8 cellular contexts compared by ENCODE assay signal in genomic region chr2:85728883-85729824, GRCh38. TPM values are rescaled to one million over a fixed set of nuclear protein-coding genes. Genes with fewer than 3 reads are reported as not detected.
A peak's percentile ranks its signal among the peaks of the same experiment; 100 is the strongest.
DNase-seq lines count a peak whose midpoint lies in the region; ATAC-seq and TF ChIP-seq lines count a peak whose summit lies in the region.

No MANE protein-coding gene starts in this region.

- no peak overlapping the region for H3K4me2 ChIP-seq in IMR-90 (ENCODE audit: low read depth, low read length)

- TF ChIP-seq CTCF in IMR-90 (conservative IDR thresholded peaks at IDR 0.05; ENCODE audit: low read depth, low read length) (peak; percentile 99), Peyer's patch (IDR thresholded peaks at IDR 0.05) (peak; percentile 71 to 94 (median 80)), nephron progenitor cell (IDR thresholded peaks at IDR 0.05) (peak; percentile 97)

- peak overlapping the region; percentile 56 for H2BK120ac ChIP-seq in IMR-90 (ENCODE audit: low read depth, low read length)

- no peak overlapping the region for H3K14ac ChIP-seq in IMR-90 (replicated peaks; ENCODE audit: low read depth, low read length)

- no peaks in the 10 kb centered on the region for H3K36me3 Mint-ChIP-seq in activated T-cell treated with anti-CD3 and anti-CD28 coated beads, Interleukin-2, amount 50 U/mL, for 72 hours (ENCODE audit: insufficient read depth in 2 of 2)
- H3K36me3 Mint-ChIP-seq in nephron progenitor cell (ENCODE audit: low read depth): no peaks in the 10 kb centered on the region

- no peaks in the 10 kb centered on the region for H3K9me3 ChIP-seq in IMR-90 (ENCODE audit: control insufficient read depth, insufficient read depth, low read length)
- H3K9me3 ChIP-seq in Peyer's patch: no peaks in the 10 kb centered on the region

- BruUV-seq in IMR-90 (replicated peaks; lab: Mats Ljungman, UMichigan): no TSS peak

- TF ChIP-seq RAD21 in IMR-90 (IDR thresholded peaks at IDR 0.05; ENCODE audit: low read length): peak; percentile 100

- no peaks in the 10 kb centered on the region for H4K20me1 ChIP-seq in IMR-90 (ENCODE audit: insufficient read depth, low read length)

- peak overlapping the region; percentile 49; the same call in 1 of the 2 replicates for H2AK5ac ChIP-seq in IMR-90 (ENCODE audit: low read depth, low read length)

- peak overlapping the region; percentile 10; the same call in 1 of the 3 replicates for H2BK15ac ChIP-seq in IMR-90 (ENCODE audit: low read depth, low read length)

- no peaks in the 10 kb centered on the region for H3K9me3 Mint-ChIP-seq in activated T-cell treated with anti-CD3 and anti-CD28 coated beads, Interleukin-2, amount 50 U/mL, for 72 hours
- no peaks in the 10 kb centered on the region for H3K9me3 Mint-ChIP-seq in nephron progenitor cell

- no peak overlapping the region for H3K27ac Mint-ChIP-seq in activated T-cell treated with anti-CD3 and anti-CD28 coated beads, Interleukin-2, amount 50 U/mL, for 72 hours
- H3K27ac Mint-ChIP-seq in nephron progenitor cell: no peak overlapping the region

- H3K4me3 Mint-ChIP-seq in activated T-cell treated with anti-CD3 and anti-CD28 coated beads, Interleukin-2, amount 50 U/mL, for 72 hours: no peak overlapping the region
- no peak overlapping the region for H3K4me3 Mint-ChIP-seq in nephron progenitor cell

- WGBS in IMR-90 (ENCODE audit: extremely low coverage in 2 of 2, insufficient read length in 1 of 2), 2 experiments: 42% methylated on average over 20 of the region's 26 CpGs; no CpG with 5 or more reads in 1 of the 2 experiments

- H2BK5ac ChIP-seq in IMR-90 (ENCODE audit: low read depth, low read length, poor library complexity, severe bottlenecking): no peak overlapping the region

- no peak overlapping the region for H4K5ac ChIP-seq in IMR-90 (ENCODE audit: low read depth, low read length)

- no peak overlapping the region for H4K91ac ChIP-seq in IMR-90 (ENCODE audit: insufficient read depth, low read depth, low read length)

- H3K4me1 Mint-ChIP-seq in activated T-cell treated with anti-CD3 and anti-CD28 coated beads, Interleukin-2, amount 50 U/mL, for 72 hours (ENCODE audit: low read depth): no peaks in the 10 kb centered on the region
- peaks cover 28% of the 10 kb centered on the region for H3K4me1 Mint-ChIP-seq in nephron progenitor cell

- H3K9ac ChIP-seq in IMR-90 (ENCODE audit: low read depth, low read length): no peak overlapping the region

- no peak overlapping the region for H3K18ac ChIP-seq in IMR-90 (ENCODE audit: low read depth, low read length)

- H3K36me3 ChIP-seq in IMR-90 (ENCODE audit: control insufficient read depth, insufficient read depth, low read length) (no peaks in the 10 kb centered on the region), Peyer's patch (no peaks in the 10 kb centered on the region)

- H4K8ac ChIP-seq in IMR-90 (ENCODE audit: low read depth in 2 of 2, low read length in 2 of 2): peak overlapping the region in 1 of 2 experiments; percentile 22; a peak in 1 of 4 replicates

- CTCF ChIA-PET in IMR-90 (lab: Yijun Ruan, JAX): interaction anchor here (0.7 to 2.3 kb wide), 19 partner anchors 11 to 98 kb away, joined by 3 to 33 read pairs (median 4); no protein-coding TSS in a partner anchor

- H3K27ac ChIP-seq in IMR-90 (ENCODE audit: insufficient read depth, low read length): no peak overlapping the region
- peak overlapping the region in 1 of 4 donors; percentile 14 for H3K27ac ChIP-seq in Peyer's patch

- intact Hi-C loops in IMR-90 (cut with micrococcal nuclease): loop anchor here (1.0 kb wide), 4 partner anchors 43 to 351 kb away; no protein-coding TSS in a partner anchor

- H3K23ac ChIP-seq in IMR-90 (ENCODE audit: low read depth, low read length): no peak overlapping the region; the same call in 1 of the 2 replicates

- peak overlapping the region; percentile 76 for H2BK20ac ChIP-seq in IMR-90 (ENCODE audit: low read depth, low read length)

- peaks cover 5% of the 10 kb centered on the region for H3K4me1 ChIP-seq in IMR-90 (ENCODE audit: control insufficient read depth, insufficient read depth, low read length)
- peaks cover 0 to 6% (median 3%) of the 10 kb centered on the region in 4 donors for H3K4me1 ChIP-seq in Peyer's patch

- H3K4me3 ChIP-seq in IMR-90 (ENCODE audit: insufficient read depth, low read depth, low read length) (no peak overlapping the region), Peyer's patch (no peak overlapping the region)

- DNase-seq in AML-193 (lab: John Stamatoyannopoulos, UW): peak; percentile 57 to 63
- peak; percentile 72 for DNase-seq in IMR-90
- DNase-seq in Peyer's patch: peak; percentile 73 to 92 (median 84)
- DNase-seq in activated T-cell treated with anti-CD3 and anti-CD28 coated beads, Interleukin-2, amount 50 U/mL, for 72 hours: peak; percentile 81 to 85
- DNase-seq in fibroblast of peridontal ligament (ENCODE audit: extremely low read depth): peak; percentile 77
- DNase-seq in nephron progenitor cell: peak; percentile 96
- peak; percentile 88 for DNase-seq in stimulated activated naive CD8-positive, alpha-beta T cell treated with anti-CD3 and anti-CD28 coated beads, Interleukin-15, Interleukin-2, amounts not matched to agents 100 U/mL and 50 U/mL, for 24 hours

- no peak overlapping the region for H3K56ac ChIP-seq in IMR-90 (ENCODE audit: extremely low read depth, insufficient read depth, low read length)

- dilution Hi-C loops in IMR-90 (cut with HindIII; ENCODE audit: low sequenced_read_pairs, unreplicated experiment): no loop called here

- peak overlapping the region; percentile 65 for H3K4ac ChIP-seq in IMR-90 (ENCODE audit: low read depth, low read length)

- H3K27me3 ChIP-seq in IMR-90 (ENCODE audit: control insufficient read depth, insufficient read depth, low read length) (no peaks in the 10 kb centered on the region), Peyer's patch (no peaks in the 10 kb centered on the region)

- TF ChIP-seq POLR2A in IMR-90 (IDR thresholded peaks at IDR 0.05; ENCODE audit: low read depth, low read length) (peak; percentile 43; the same call in 1 of the 2 replicates), Peyer's patch (IDR thresholded peaks at IDR 0.05) (no peak)

- H3K79me1 ChIP-seq in IMR-90 (ENCODE audit: low read depth in 1 of 2, low read length in 2 of 2): no peaks in the 10 kb centered on the region

- H3K27me3 Mint-ChIP-seq in activated T-cell treated with anti-CD3 and anti-CD28 coated beads, Interleukin-2, amount 50 U/mL, for 72 hours (ENCODE audit: low read depth): peaks cover 9% of the 10 kb centered on the region
- H3K27me3 Mint-ChIP-seq in nephron progenitor cell (ENCODE audit: low read depth, poor library complexity): peaks cover 25% of the 10 kb centered on the region

- peak overlapping the region; percentile 88 for H2AFZ ChIP-seq in IMR-90 (replicated peaks; ENCODE audit: low read length, poor library complexity)

- in situ Hi-C loops in IMR-90 (cut with MboI; ENCODE audit: low sequenced_read_pairs): no loop called here

- peaks cover 3% of the 10 kb centered on the region; the same call in 1 of the 2 replicates for H3K9me1 ChIP-seq in IMR-90 (ENCODE audit: insufficient read depth, low read length)

- ATAC-seq in GM19025 (IDR thresholded peaks at IDR 0.05; ENCODE audit: low read depth, unreplicated experiment) (peak; percentile 63), IMR-90 (ENCODE audit: low read depth) (peak; percentile 98)
- peak; percentile 89 to 90 for ATAC-seq in activated T-cell treated with anti-CD3 and anti-CD28 coated beads, Interleukin-2, amount 50 U/mL, for 72 hours (replicated peaks in 1 of 2)
- peak; percentile 81 for ATAC-seq in stimulated activated naive CD8-positive, alpha-beta T cell treated with anti-CD3 and anti-CD28 coated beads, Interleukin-15, Interleukin-2, amounts not matched to agents 100 U/mL and 50 U/mL, for 24 hours

- H2AK9ac ChIP-seq in IMR-90 (replicated peaks; ENCODE audit: low read depth, low read length, poor library complexity): peak overlapping the region; percentile 89

- POLR2A ChIA-PET in IMR-90 (lab: Charles Lee; ENCODE audit: unreplicated experiment): interaction anchor here (0.6 kb wide), 1 partner anchor 539 kb away, joined by 5 read pairs; no protein-coding TSS in a partner anchor

TF ChIP-seq in IMR-90, 13 proteins besides CTCF, POLR2A, EP300 and RAD21 (continues in another document):
- TF ChIP-seq USF2 (IDR thresholded peaks at IDR 0.05; ENCODE audit: low read depth, low read length) (no peak), SMC3 (IDR thresholded peaks at IDR 0.05; ENCODE audit: low read depth, low read length) (peak; percentile 99), MAZ (IDR thresholded peaks at IDR 0.05; ENCODE audit: borderline replicate concordance, low read depth, low read length) (peak; percentile 49)
- TF ChIP-seq, protein P1, sequence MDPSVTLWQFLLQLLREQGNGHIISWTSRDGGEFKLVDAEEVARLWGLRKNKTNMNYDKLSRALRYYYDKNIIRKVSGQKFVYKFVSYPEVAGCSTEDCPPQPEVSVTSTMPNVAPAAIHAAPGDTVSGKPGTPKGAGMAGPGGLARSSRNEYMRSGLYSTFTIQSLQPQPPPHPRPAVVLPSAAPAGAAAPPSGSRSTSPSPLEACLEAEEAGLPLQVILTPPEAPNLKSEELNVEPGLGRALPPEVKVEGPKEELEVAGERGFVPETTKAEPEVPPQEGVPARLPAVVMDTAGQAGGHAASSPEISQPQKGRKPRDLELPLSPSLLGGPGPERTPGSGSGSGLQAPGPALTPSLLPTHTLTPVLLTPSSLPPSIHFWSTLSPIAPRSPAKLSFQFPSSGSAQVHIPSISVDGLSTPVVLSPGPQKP (IDR thresholded peaks at IDR 0.05; ENCODE audit: borderline replicate concordance, low read depth, low read length): peak; percentile 7; the same call in 1 of the 2 replicates

RNA-seq across cellular contexts. Expression of gene ATOH8, which starts 24.6 kb away (rescaled TPM):
- total RNA-seq in IMR-90 (2012; rRNA removed): 7.8 and 7.9 TPM in 2 replicates
- 9.0 and 11.2 TPM in 2 replicates for polyA plus RNA-seq in IMR-90 (2012; rRNA removed)
- polyA plus RNA-seq in IMR-90 (2012; cell fraction: cytosol; rRNA removed): 6.2 and 7.6 TPM in 2 replicates
- polyA plus RNA-seq in IMR-90 (2012; cell fraction: nucleus; rRNA removed; ENCODE audit: low replicate concordance): 5.0 and 13.0 TPM in 2 replicates
- total RNA-seq in Peyer's patch: 10 to 100 TPM in 2 of 4 donors, 1 to 10 TPM in 2; 5.3 to 35.5 (median 13.9) TPM
- not detected for total RNA-seq in activated T-cell treated with anti-CD3 and anti-CD28 coated beads, Interleukin-2, amount 50 U/mL, for 72 hours

RNA-seq across cellular contexts. Expression of gene GNLY, which starts 35.0 kb away (rescaled TPM):
- total RNA-seq in IMR-90 (2012; rRNA removed) (not detected in 2 replicates), Peyer's patch (10 to 100 TPM in 2 of 4 donors, 1 to 10 TPM in 1, not detected in 1; 1.7 to 15.3 (median 10.5) TPM)
- not detected in 2 replicates for polyA plus RNA-seq in IMR-90 (2012; rRNA removed)
- not detected in 2 replicates for polyA plus RNA-seq in IMR-90 (2012; cell fraction: cytosol; rRNA removed)
- 0.13 and 0.24 TPM in 2 replicates for polyA plus RNA-seq in IMR-90 (2012; cell fraction: nucleus; rRNA removed; ENCODE audit: low replicate concordance)
- total RNA-seq in activated T-cell treated with anti-CD3 and anti-CD28 coated beads, Interleukin-2, amount 50 U/mL, for 72 hours: 100 to 1,000 TPM in 1 of 2 donors, 10 to 100 TPM in 1; 23.8 to 143 TPM
